17 cellular contexts compared by ENCODE assay signal in genomic region chr13:96460571-96460970, GRCh38.
DNase-seq lines count a peak whose midpoint lies in the region; TF ChIP-seq lines count a peak whose summit lies in the region.
"Had no signal": no experiment of that assay in that cellular context is flagged by ENCODE, and none has a peak within 500 bp of the region (broad histone marks: within the 10 kb centered on the region; RNA-seq: fewer than 3 reads in every experiment).

No MANE protein-coding gene starts in this region.

- H3K9me3 ChIP-seq in osteoblast (ENCODE audit: low read depth, low read length) = no peaks in the 10 kb centered on the region
- H3K9me3 ChIP-seq: uterus had no signal

- no peak overlapping the region for H3K27ac ChIP-seq in osteoblast (ENCODE audit: low read depth, low read length)
- H3K27ac ChIP-seq: uterus had no signal

- no peaks in the 10 kb centered on the region for H3K4me1 ChIP-seq in osteoblast (ENCODE audit: insufficient read depth, low read length)
- H3K4me1 ChIP-seq: uterus had no signal

- H4K20me1 ChIP-seq in osteoblast (ENCODE audit: insufficient read depth, low read length) = no peaks in the 10 kb centered on the region

- H3K4me2 ChIP-seq in osteoblast (ENCODE audit: insufficient read depth, low read length) = no peak overlapping the region

- no peak overlapping the region for H2AFZ ChIP-seq in osteoblast (ENCODE audit: low read length)

- no peaks in the 10 kb centered on the region for H3K27me3 ChIP-seq in osteoblast (ENCODE audit: insufficient read depth, low read length)
- H3K27me3 ChIP-seq: uterus had no signal

- DNase-seq in DMS153 treated with DMSO at 0.1 percent for 48 hours (lab: John Stamatoyannopoulos, UW; ENCODE audit: unreplicated experiment) (peak; percentile 36), NCI-H1092 (lab: John Stamatoyannopoulos, UW) (peak; percentile 15), NCI-H748 treated with DMSO at 0.1 percent for 48 hours (lab: John Stamatoyannopoulos, UW) (peak; percentile 73), fibroblast of mammary gland (ENCODE audit: low read depth) (peak; percentile 1), GOT3 (lab: John Stamatoyannopoulos, UW) (no peak), osteoblast (ENCODE audit: insufficient read length, low spot score, missing footprints) (no peak), MV-4-11 (lab: John Stamatoyannopoulos, UW) (no peak)
- DNase-seq in activated CD4-positive, alpha-beta T cell treated with anti-CD3 and anti-CD28 coated beads, Interleukin-2, amount 50 U/mL, for 4 hours = no peak
- DNase-seq: activated CD4-positive, alpha-beta T cell treated with anti-CD3 and anti-CD28 coated beads for 1 hour; activated CD8-positive, alpha-beta memory T cell treated with anti-CD3 and anti-CD28 coated beads, Interleukin-2, amount 10 ng/mL, durations not matched to agents 7 days and 5 days; activated naive CD8-positive, alpha-beta T cell treated with anti-CD3 and anti-CD28 coated beads, Interleukin-2, amount 50 U/mL, for 24 hours; CD8-positive, alpha-beta memory T cell; central memory CD4-positive, alpha-beta T cell; effector CD8-positive, alpha-beta T cell; natural killer cell; NCI-H524; uterus had no signal

- no peaks in the 10 kb centered on the region for H3K79me2 ChIP-seq in osteoblast (ENCODE audit: insufficient read depth, low read length)

- TF ChIP-seq CTCF in fibroblast of mammary gland (conservative IDR thresholded peaks at IDR 0.05; ENCODE audit: control insufficient read depth, insufficient read depth, low read depth, low read length) = no peak
- TF ChIP-seq CTCF in osteoblast (IDR thresholded peaks at IDR 0.05; ENCODE audit: extremely low read depth, low read depth, low read length) = no peak

- H3K36me3 ChIP-seq in osteoblast (ENCODE audit: insufficient read depth, low read length) = no peaks in the 10 kb centered on the region
- H3K36me3 ChIP-seq: uterus had no signal

- no peak overlapping the region for H3K4me3 ChIP-seq in fibroblast of mammary gland (ENCODE audit: control insufficient read depth, low read depth, low read length)
- no peak overlapping the region for H3K4me3 ChIP-seq in osteoblast (ENCODE audit: insufficient read depth, low read length)
- H3K4me3 ChIP-seq: uterus had no signal

Comparison
In these comparisons a context has a peak if more than half of its experiments do, and no peak if none do; other contexts are left out.
1. DNase-seq: peak in DMS153 treated with DMSO at 0.1 percent for 48 hours (single experiment), NCI-H1092 (single experiment), NCI-H748 treated with DMSO at 0.1 percent for 48 hours (single experiment) and fibroblast of mammary gland (single experiment); none in activated CD4-positive, alpha-beta T cell treated with anti-CD3 and anti-CD28 coated beads, Interleukin-2, amount 50 U/mL, for 4 hours (0 of 2), GOT3 (single experiment), osteoblast (single experiment) and MV-4-11 (single experiment).